Comparison of ENCODE assay signal across 1 cellular context in the genomic region with DNA sequence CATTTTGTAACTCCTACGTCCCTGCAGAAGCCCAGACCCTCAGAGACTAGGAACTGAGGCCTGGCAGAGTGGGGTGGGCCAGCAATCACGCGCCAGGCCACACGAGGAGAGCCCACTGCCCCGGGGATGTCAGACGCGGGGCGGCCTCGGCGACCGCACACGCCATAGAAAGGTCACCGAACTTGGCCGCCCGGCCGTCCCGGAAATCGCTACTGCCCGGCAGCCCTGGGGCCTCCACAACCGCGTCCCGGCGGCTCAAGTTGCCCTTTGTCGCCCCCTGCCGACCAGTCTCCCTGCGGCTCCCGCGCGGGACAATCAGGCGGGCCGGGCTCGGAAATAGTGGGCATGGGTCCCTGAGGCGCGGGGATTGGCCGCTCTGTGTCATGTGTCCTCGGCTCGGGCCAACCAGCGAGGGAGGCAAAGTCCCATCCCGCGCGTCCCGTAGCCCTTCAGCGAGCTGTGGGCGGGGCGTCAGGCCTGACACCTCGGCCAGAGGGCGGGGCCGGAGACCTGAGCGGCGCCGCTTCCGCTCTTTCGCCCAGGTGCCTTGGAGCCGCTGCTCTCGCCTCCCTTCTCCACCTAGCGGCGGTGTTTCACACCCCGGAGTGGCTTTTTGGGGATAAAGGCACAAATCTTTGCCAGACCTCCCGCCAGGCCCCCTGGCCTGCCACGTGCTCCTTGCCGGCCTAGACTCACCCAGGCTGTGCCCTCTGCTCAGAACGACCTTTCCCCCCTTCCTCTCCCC.
TF ChIP-seq lines count a peak whose summit lies in the region.

No MANE protein-coding gene starts in this region.

TF ChIP-seq in GM12878, 131 proteins besides CTCF, POLR2A, EP300 and RAD21 (continued from another document and continues in another):
- TF ChIP-seq, protein P1, sequence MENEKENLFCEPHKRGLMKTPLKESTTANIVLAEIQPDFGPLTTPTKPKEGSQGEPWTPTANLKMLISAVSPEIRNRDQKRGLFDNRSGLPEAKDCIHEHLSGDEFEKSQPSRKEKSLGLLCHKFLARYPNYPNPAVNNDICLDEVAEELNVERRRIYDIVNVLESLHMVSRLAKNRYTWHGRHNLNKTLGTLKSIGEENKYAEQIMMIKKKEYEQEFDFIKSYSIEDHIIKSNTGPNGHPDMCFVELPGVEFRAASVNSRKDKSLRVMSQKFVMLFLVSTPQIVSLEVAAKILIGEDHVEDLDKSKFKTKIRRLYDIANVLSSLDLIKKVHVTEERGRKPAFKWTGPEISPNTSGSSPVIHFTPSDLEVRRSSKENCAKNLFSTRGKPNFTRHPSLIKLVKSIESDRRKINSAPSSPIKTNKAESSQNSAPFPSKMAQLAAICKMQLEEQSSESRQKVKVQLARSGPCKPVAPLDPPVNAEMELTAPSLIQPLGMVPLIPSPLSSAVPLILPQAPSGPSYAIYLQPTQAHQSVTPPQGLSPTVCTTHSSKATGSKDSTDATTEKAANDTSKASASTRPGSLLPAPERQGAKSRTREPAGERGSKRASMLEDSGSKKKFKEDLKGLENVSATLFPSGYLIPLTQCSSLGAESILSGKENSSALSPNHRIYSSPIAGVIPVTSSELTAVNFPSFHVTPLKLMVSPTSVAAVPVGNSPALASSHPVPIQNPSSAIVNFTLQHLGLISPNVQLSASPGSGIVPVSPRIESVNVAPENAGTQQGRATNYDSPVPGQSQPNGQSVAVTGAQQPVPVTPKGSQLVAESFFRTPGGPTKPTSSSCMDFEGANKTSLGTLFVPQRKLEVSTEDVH (IDR thresholded peaks at IDR 0.05; ENCODE audit: low read depth, partially characterized antibody) = no peak
- 0 out of 2 replicates have a peak, but pooled peaks have one; percentile 27 for TF ChIP-seq CBX5 (IDR thresholded peaks at IDR 0.05; ENCODE audit: low read depth)
- TF ChIP-seq, protein P2, sequence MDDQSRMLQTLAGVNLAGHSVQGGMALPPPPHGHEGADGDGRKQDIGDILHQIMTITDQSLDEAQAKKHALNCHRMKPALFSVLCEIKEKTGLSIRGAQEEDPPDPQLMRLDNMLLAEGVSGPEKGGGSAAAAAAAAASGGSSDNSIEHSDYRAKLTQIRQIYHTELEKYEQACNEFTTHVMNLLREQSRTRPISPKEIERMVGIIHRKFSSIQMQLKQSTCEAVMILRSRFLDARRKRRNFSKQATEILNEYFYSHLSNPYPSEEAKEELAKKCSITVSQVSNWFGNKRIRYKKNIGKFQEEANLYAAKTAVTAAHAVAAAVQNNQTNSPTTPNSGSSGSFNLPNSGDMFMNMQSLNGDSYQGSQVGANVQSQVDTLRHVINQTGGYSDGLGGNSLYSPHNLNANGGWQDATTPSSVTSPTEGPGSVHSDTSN (IDR thresholded peaks at IDR 0.05; ENCODE audit: insufficient replicate concordance, low read depth, low read length) = no peak
- TF ChIP-seq, protein P3, sequence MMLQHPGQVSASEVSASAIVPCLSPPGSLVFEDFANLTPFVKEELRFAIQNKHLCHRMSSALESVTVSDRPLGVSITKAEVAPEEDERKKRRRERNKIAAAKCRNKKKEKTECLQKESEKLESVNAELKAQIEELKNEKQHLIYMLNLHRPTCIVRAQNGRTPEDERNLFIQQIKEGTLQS (IDR thresholded peaks at IDR 0.05; ENCODE audit: borderline replicate concordance, extremely low read depth, low read depth, low read length) = peak; percentile 60; the same call in 1 of the 2 replicates
- TF ChIP-seq MEF2B (IDR thresholded peaks at IDR 0.05; ENCODE audit: partially characterized antibody, poor library complexity, severe bottlenecking) = peak; percentile 20
- no peak for TF ChIP-seq CBX3 (IDR thresholded peaks at IDR 0.05; ENCODE audit: borderline replicate concordance, low read depth)
- TF ChIP-seq CHD2 (IDR thresholded peaks at IDR 0.05; ENCODE audit: borderline replicate concordance, low read depth, low read length) = peak; percentile 83; the same call in 1 of the 2 replicates
- TF ChIP-seq, protein P4, sequence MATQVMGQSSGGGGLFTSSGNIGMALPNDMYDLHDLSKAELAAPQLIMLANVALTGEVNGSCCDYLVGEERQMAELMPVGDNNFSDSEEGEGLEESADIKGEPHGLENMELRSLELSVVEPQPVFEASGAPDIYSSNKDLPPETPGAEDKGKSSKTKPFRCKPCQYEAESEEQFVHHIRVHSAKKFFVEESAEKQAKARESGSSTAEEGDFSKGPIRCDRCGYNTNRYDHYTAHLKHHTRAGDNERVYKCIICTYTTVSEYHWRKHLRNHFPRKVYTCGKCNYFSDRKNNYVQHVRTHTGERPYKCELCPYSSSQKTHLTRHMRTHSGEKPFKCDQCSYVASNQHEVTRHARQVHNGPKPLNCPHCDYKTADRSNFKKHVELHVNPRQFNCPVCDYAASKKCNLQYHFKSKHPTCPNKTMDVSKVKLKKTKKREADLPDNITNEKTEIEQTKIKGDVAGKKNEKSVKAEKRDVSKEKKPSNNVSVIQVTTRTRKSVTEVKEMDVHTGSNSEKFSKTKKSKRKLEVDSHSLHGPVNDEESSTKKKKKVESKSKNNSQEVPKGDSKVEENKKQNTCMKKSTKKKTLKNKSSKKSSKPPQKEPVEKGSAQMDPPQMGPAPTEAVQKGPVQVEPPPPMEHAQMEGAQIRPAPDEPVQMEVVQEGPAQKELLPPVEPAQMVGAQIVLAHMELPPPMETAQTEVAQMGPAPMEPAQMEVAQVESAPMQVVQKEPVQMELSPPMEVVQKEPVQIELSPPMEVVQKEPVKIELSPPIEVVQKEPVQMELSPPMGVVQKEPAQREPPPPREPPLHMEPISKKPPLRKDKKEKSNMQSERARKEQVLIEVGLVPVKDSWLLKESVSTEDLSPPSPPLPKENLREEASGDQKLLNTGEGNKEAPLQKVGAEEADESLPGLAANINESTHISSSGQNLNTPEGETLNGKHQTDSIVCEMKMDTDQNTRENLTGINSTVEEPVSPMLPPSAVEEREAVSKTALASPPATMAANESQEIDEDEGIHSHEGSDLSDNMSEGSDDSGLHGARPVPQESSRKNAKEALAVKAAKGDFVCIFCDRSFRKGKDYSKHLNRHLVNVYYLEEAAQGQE (IDR thresholded peaks at IDR 0.05; ENCODE audit: low read depth, low read length) = no peak
- no peak for TF ChIP-seq CREB1 (IDR thresholded peaks at IDR 0.05; ENCODE audit: low read depth)
- TF ChIP-seq, protein P5, sequence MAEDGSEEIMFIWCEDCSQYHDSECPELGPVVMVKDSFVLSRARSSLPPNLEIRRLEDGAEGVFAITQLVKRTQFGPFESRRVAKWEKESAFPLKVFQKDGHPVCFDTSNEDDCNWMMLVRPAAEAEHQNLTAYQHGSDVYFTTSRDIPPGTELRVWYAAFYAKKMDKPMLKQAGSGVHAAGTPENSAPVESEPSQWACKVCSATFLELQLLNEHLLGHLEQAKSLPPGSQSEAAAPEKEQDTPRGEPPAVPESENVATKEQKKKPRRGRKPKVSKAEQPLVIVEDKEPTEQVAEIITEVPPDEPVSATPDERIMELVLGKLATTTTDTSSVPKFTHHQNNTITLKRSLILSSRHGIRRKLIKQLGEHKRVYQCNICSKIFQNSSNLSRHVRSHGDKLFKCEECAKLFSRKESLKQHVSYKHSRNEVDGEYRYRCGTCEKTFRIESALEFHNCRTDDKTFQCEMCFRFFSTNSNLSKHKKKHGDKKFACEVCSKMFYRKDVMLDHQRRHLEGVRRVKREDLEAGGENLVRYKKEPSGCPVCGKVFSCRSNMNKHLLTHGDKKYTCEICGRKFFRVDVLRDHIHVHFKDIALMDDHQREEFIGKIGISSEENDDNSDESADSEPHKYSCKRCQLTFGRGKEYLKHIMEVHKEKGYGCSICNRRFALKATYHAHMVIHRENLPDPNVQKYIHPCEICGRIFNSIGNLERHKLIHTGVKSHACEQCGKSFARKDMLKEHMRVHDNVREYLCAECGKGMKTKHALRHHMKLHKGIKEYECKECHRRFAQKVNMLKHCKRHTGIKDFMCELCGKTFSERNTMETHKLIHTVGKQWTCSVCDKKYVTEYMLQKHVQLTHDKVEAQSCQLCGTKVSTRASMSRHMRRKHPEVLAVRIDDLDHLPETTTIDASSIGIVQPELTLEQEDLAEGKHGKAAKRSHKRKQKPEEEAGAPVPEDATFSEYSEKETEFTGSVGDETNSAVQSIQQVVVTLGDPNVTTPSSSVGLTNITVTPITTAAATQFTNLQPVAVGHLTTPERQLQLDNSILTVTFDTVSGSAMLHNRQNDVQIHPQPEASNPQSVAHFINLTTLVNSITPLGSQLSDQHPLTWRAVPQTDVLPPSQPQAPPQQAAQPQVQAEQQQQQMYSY (CRISPR knock-in tag; IDR thresholded peaks at IDR 0.05) = no peak
- no peak for TF ChIP-seq FOXK2 (IDR thresholded peaks at IDR 0.05)
- TF ChIP-seq SUZ12 (IDR thresholded peaks at IDR 0.05; ENCODE audit: unreplicated experiment) = no peak
- TF ChIP-seq ESRRA (IDR thresholded peaks at IDR 0.05; ENCODE audit: low read length) = 0 out of 2 replicates have a peak, but pooled peaks have one; percentile 11
- TF ChIP-seq, protein P6, sequence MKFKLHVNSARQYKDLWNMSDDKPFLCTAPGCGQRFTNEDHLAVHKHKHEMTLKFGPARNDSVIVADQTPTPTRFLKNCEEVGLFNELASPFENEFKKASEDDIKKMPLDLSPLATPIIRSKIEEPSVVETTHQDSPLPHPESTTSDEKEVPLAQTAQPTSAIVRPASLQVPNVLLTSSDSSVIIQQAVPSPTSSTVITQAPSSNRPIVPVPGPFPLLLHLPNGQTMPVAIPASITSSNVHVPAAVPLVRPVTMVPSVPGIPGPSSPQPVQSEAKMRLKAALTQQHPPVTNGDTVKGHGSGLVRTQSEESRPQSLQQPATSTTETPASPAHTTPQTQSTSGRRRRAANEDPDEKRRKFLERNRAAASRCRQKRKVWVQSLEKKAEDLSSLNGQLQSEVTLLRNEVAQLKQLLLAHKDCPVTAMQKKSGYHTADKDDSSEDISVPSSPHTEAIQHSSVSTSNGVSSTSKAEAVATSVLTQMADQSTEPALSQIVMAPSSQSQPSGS (IDR thresholded peaks at IDR 0.05; ENCODE audit: low read length) = no peak
- TF ChIP-seq TCF3 (IDR thresholded peaks at IDR 0.05; ENCODE audit: borderline replicate concordance, insufficient read depth, low read depth, low read length) = 0 out of 2 replicates have a peak, but pooled peaks have one; percentile 53
- TF ChIP-seq, protein P7, sequence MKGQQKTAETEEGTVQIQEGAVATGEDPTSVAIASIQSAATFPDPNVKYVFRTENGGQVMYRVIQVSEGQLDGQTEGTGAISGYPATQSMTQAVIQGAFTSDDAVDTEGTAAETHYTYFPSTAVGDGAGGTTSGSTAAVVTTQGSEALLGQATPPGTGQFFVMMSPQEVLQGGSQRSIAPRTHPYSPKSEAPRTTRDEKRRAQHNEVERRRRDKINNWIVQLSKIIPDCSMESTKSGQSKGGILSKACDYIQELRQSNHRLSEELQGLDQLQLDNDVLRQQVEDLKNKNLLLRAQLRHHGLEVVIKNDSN (IDR thresholded peaks at IDR 0.05; ENCODE audit: borderline replicate concordance, extremely low read length, insufficient read depth, low read depth, low read length) = peak; percentile 94
- TF ChIP-seq, protein P8, sequence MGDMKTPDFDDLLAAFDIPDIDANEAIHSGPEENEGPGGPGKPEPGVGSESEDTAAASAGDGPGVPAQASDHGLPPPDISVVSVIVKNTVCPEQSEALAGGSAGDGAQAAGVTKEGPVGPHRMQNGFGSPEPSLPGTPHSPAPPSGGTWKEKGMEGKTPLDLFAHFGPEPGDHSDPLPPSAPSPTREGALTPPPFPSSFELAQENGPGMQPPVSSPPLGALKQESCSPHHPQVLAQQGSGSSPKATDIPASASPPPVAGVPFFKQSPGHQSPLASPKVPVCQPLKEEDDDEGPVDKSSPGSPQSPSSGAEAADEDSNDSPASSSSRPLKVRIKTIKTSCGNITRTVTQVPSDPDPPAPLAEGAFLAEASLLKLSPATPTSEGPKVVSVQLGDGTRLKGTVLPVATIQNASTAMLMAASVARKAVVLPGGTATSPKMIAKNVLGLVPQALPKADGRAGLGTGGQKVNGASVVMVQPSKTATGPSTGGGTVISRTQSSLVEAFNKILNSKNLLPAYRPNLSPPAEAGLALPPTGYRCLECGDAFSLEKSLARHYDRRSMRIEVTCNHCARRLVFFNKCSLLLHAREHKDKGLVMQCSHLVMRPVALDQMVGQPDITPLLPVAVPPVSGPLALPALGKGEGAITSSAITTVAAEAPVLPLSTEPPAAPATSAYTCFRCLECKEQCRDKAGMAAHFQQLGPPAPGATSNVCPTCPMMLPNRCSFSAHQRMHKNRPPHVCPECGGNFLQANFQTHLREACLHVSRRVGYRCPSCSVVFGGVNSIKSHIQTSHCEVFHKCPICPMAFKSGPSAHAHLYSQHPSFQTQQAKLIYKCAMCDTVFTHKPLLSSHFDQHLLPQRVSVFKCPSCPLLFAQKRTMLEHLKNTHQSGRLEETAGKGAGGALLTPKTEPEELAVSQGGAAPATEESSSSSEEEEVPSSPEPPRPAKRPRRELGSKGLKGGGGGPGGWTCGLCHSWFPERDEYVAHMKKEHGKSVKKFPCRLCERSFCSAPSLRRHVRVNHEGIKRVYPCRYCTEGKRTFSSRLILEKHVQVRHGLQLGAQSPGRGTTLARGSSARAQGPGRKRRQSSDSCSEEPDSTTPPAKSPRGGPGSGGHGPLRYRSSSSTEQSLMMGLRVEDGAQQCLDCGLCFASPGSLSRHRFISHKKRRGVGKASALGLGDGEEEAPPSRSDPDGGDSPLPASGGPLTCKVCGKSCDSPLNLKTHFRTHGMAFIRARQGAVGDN (IDR thresholded peaks at IDR 0.05) = peak; percentile 33
- peak; percentile 53 to 66; a peak in 3 of 4 replicates for TF ChIP-seq BHLHE40 (IDR thresholded peaks at IDR 0.05; ENCODE audit: borderline replicate concordance in 1 of 2, low read depth in 2 of 2, low read length in 1 of 2)
- TF ChIP-seq ATF7 (IDR thresholded peaks at IDR 0.05; ENCODE audit: low read depth) = no peak
- no peak for TF ChIP-seq SRF (IDR thresholded peaks at IDR 0.05; ENCODE audit: low read depth in 2 of 2, low read length in 2 of 2)
- peak; percentile 98 for TF ChIP-seq RB1 (IDR thresholded peaks at IDR 0.05; ENCODE audit: borderline replicate concordance)
- TF ChIP-seq PML (IDR thresholded peaks at IDR 0.05; ENCODE audit: low read length) = no peak
- peak; percentile 98 for TF ChIP-seq NR2F1 (conservative IDR thresholded peaks at IDR 0.05)
- peak; percentile 75; the same call in 1 of the 2 replicates for TF ChIP-seq HDGF (IDR thresholded peaks at IDR 0.05)
- peak; percentile 45; the same call in 1 of the 2 replicates for TF ChIP-seq HCFC1 (IDR thresholded peaks at IDR 0.05; ENCODE audit: low read length)
- TF ChIP-seq KAT2A (conservative IDR thresholded peaks at IDR 0.05; ENCODE audit: control insufficient read depth, low read depth, low read length) = no peak
- no peak for TF ChIP-seq NR2C2 (IDR thresholded peaks at IDR 0.05; ENCODE audit: borderline replicate concordance, control insufficient read depth, insufficient read length, low read depth)
- TF ChIP-seq, protein P9, sequence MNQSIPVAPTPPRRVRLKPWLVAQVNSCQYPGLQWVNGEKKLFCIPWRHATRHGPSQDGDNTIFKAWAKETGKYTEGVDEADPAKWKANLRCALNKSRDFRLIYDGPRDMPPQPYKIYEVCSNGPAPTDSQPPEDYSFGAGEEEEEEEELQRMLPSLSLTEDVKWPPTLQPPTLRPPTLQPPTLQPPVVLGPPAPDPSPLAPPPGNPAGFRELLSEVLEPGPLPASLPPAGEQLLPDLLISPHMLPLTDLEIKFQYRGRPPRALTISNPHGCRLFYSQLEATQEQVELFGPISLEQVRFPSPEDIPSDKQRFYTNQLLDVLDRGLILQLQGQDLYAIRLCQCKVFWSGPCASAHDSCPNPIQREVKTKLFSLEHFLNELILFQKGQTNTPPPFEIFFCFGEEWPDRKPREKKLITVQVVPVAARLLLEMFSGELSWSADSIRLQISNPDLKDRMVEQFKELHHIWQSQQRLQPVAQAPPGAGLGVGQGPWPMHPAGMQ (IDR thresholded peaks at IDR 0.05; ENCODE audit: borderline replicate concordance) = no peak
- no peak for TF ChIP-seq HDAC6 (IDR thresholded peaks at IDR 0.05; ENCODE audit: unreplicated experiment)
- no peak for TF ChIP-seq HDAC2 (IDR thresholded peaks at IDR 0.05)
- no peak for TF ChIP-seq ZNF274 (IDR thresholded peaks at IDR 0.05; ENCODE audit: insufficient read depth, insufficient read length)
- TF ChIP-seq NRF1 (conservative IDR thresholded peaks at IDR 0.05; ENCODE audit: low read depth, low read length) = no peak
